ENCODE assay signal across 12 cellular contexts in genomic region chr15:90650117-90650955, GRCh38.
DNase-seq lines count a peak whose midpoint lies in the region; TF ChIP-seq lines count a peak whose summit lies in the region.
"Had no signal": no experiment of that assay in that cellular context is flagged by ENCODE, and none has a peak within 500 bp of the region (broad histone marks: within the 10 kb centered on the region; RNA-seq: fewer than 3 reads in every experiment).

No MANE protein-coding gene starts in this region.

- H3F3A ChIP-seq in smooth muscle cell (ENCODE audit: low read depth): no peaks in the 10 kb centered on the region

- intact Hi-C loops in dorsolateral prefrontal cortex (cut with DNase I): no loop called here

- H3K27me3 ChIP-seq in smooth muscle cell (ENCODE audit: low read depth) (no peaks in the 10 kb centered on the region), dorsolateral prefrontal cortex (no peaks in the 10 kb centered on the region), tibial nerve (no peaks in the 10 kb centered on the region)
- H3K27me3 ChIP-seq: cardiac muscle cell, uterus had no signal

- H3K4me2 ChIP-seq in smooth muscle cell: no peak overlapping the region

- no peaks in the 10 kb centered on the region for H3K9me3 ChIP-seq in smooth muscle cell (replicated peaks; ENCODE audit: low read depth)
- no peaks in the 10 kb centered on the region for H3K9me3 ChIP-seq in tibial nerve
- H3K9me3 ChIP-seq: uterus had no signal

- no peaks in the 10 kb centered on the region for H4K20me1 ChIP-seq in smooth muscle cell (ENCODE audit: low read depth)

- TF ChIP-seq CTCF in smooth muscle cell (IDR thresholded peaks at IDR 0.05; ENCODE audit: borderline replicate concordance, insufficient read depth, poor library complexity, severe bottlenecking) (no peak), dorsolateral prefrontal cortex (IDR thresholded peaks at IDR 0.05 in 54 of 56, conservative IDR thresholded peaks at IDR 0.05 in 2 of 56; ENCODE audit: low read depth in 1 of 56, partially characterized antibody in 56 of 56) (no peak), tibial nerve (IDR thresholded peaks at IDR 0.05) (no peak), GM20000 (IDR thresholded peaks at IDR 0.05; ENCODE audit: extremely low read depth, missing control alignments) (no peak)

- DNase-seq in activated effector memory CD4-positive, alpha-beta T cell treated with anti-CD3 and anti-CD28 coated beads, Interleukin-2, amount 50 U/mL, for 16 hours: peak; percentile 53
- DNase-seq in activated effector memory CD4-positive, alpha-beta T cell treated with Interleukin-2 at 50 U/mL for 16 hours: no peak
- DNase-seq in MV-4-11 (lab: John Stamatoyannopoulos, UW) (peak; percentile 83), dermis microvascular lymphatic vessel endothelial cell (ENCODE audit: low read depth in 2 of 2) (peak; percentile 69 to 88), smooth muscle cell (lab: John Stamatoyannopoulos, UW; ENCODE audit: unreplicated experiment) (no peak), dorsolateral prefrontal cortex (no peak), tibial nerve (ENCODE audit: low spot score in 2 of 2) (no peak), GM20000 (ENCODE audit: low spot score) (no peak)
- DNase-seq: naive thymus-derived CD8-positive, alpha-beta T cell; stimulated activated CD4-positive, alpha-beta T cell treated with anti-CD3 and anti-CD28 coated beads, Interleukin-4, amount 100 ng/mL, for 24 hours; uterus had no signal

- TF ChIP-seq EP300 in tibial nerve (IDR thresholded peaks at IDR 0.05): no peak

- H3K79me2 ChIP-seq in smooth muscle cell (ENCODE audit: low read depth): no peaks in the 10 kb centered on the region

- no peak overlapping the region for H2AFZ ChIP-seq in smooth muscle cell (ENCODE audit: low read depth)

- H3K27ac ChIP-seq in smooth muscle cell (ENCODE audit: low read depth): peak overlapping the region; percentile 1
- H3K27ac ChIP-seq in dorsolateral prefrontal cortex: peak overlapping the region in 2 of 59 donors; percentile 44 to 57
- H3K27ac ChIP-seq in tibial nerve: peak overlapping the region in 1 of 4 donors; percentile 86
- H3K27ac ChIP-seq: cardiac muscle cell had no signal

- no peak overlapping the region for H3K9ac ChIP-seq in smooth muscle cell (ENCODE audit: low read depth)

- H3K4me1 ChIP-seq in smooth muscle cell (ENCODE audit: low read depth) (no peaks in the 10 kb centered on the region), tibial nerve (peaks cover 0 to 28% (median 16%) of the 10 kb centered on the region in 4 donors)

- H3K36me3 ChIP-seq in smooth muscle cell (ENCODE audit: low read depth) (no peaks in the 10 kb centered on the region), tibial nerve (no peaks in the 10 kb centered on the region)
- H3K36me3 ChIP-seq: cardiac muscle cell, uterus had no signal

- no peak overlapping the region for H3K4me3 ChIP-seq in smooth muscle cell
- no peak overlapping the region for H3K4me3 ChIP-seq in dorsolateral prefrontal cortex
- no peak overlapping the region for H3K4me3 ChIP-seq in tibial nerve
- H3K4me3 ChIP-seq: cardiac muscle cell, uterus had no signal

- TF ChIP-seq POLR2A in tibial nerve (IDR thresholded peaks at IDR 0.05): no peak

- WGBS in smooth muscle cell (ENCODE audit: low lambda C conversion rate): 63% methylated on average over 8 of the region's 8 CpGs
- 67 to 70% methylated on average over 8 of the region's 8 CpGs for WGBS in tibial nerve, 2 donors

Comparison
In these comparisons a context has a peak if more than half of its experiments do, and no peak if none do; other contexts are left out.
1. DNase-seq: peak in activated effector memory CD4-positive, alpha-beta T cell treated with anti-CD3 and anti-CD28 coated beads, Interleukin-2, amount 50 U/mL, for 16 hours (single experiment), MV-4-11 (single experiment) and dermis microvascular lymphatic vessel endothelial cell (2 of 2); none in activated effector memory CD4-positive, alpha-beta T cell treated with Interleukin-2 at 50 U/mL for 16 hours (single experiment), smooth muscle cell (single experiment), dorsolateral prefrontal cortex (0 of 10), tibial nerve (0 of 2) and GM20000 (single experiment).